Comparison of ENCODE assay signal across 14 cellular contexts in the genomic region with DNA sequence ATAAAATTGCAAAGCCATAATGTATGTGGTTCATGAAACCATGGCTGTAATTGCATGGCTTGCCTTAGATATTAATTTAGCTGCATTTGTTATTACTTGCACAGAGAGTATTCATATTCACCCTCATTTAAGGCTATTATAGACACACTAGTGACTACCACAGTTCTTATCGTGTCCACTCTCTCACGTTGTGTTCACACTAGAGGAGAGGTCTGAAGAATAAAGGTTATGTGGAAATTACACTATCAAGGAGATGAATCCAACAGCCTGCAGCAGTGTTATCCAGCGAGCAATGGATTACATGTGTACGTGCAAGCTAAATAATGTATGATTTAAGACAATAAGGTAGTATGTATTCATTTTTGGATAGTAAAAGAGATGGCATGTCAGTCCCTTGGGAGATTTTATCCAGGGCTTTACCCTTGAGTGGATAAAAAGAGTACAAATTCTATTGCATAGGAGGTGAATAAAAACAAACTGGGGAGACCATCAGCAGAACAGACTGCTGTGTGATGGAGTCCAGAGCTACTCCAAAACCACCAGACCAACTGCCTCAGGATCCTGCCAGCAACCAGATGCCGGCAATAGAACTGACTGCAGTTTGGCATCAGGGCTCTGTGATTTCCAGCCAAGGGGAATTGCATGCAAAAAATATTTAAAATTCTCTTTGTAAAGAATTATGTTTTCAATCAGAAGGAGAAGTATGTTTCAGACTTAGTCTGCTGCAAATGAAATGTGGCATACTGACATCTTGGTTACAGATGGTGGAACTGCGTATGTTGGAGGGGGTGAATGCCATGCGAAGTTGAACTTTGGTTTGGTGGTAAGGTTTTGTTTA.
DNase-seq lines count a peak whose midpoint lies in the region; ATAC-seq and TF ChIP-seq lines count a peak whose summit lies in the region.
"Had no signal": no experiment of that assay in that cellular context is flagged by ENCODE, and none has a peak within 500 bp of the region (broad histone marks: within the 10 kb centered on the region; RNA-seq: fewer than 3 reads in every experiment).

No MANE protein-coding gene starts in this region.

- no peak overlapping the region for H3K27ac ChIP-seq in mammary epithelial cell (ENCODE audit: insufficient read depth, low read depth, low read length)
- H3K27ac ChIP-seq in right cardiac atrium (ENCODE audit: low read length) = no peak overlapping the region
- H3K27ac ChIP-seq in transverse colon = peak overlapping the region in 3 of 4 donors; percentile 10 to 49 (median 18)
- H3K27ac ChIP-seq in stomach = no peak overlapping the region

- H3K9me3 ChIP-seq in mammary epithelial cell (replicated peaks; ENCODE audit: insufficient read depth, low read length) (no peaks in the 10 kb centered on the region), right cardiac atrium (ENCODE audit: control insufficient read depth, low read length) (no peaks in the 10 kb centered on the region), transverse colon (no peaks in the 10 kb centered on the region), stomach (no peaks in the 10 kb centered on the region)
- H3K9me3 ChIP-seq: Caco-2 had no signal

- H3K36me3 Mint-ChIP-seq in MCF 10A (ENCODE audit: insufficient read depth, unreplicated experiment) = peaks cover 8% of the 10 kb centered on the region

- H2AFZ ChIP-seq in mammary epithelial cell (ENCODE audit: low read depth, low read length) = no peak overlapping the region

- BruUV-seq in MCF 10A (replicated peaks; lab: Mats Ljungman, UMichigan) (no TSS peak), mammary epithelial cell (replicated peaks; lab: Mats Ljungman, UMichigan) (no TSS peak)

- peaks cover 11% of the 10 kb centered on the region for H3K4me1 Mint-ChIP-seq in MCF 10A (ENCODE audit: insufficient read depth, unreplicated experiment)
- H3K4me1 Mint-ChIP-seq: activated B cell treated with CpG ODN at 0.5 μM for 24 hours had no signal

- H3K9ac ChIP-seq in mammary epithelial cell (ENCODE audit: insufficient read depth, low read length) = no peak overlapping the region

- H3K27me3 ChIP-seq in mammary epithelial cell (ENCODE audit: insufficient read depth, low read length) (no peaks in the 10 kb centered on the region), right cardiac atrium (ENCODE audit: control insufficient read depth, insufficient read depth) (no peaks in the 10 kb centered on the region), transverse colon (no peaks in the 10 kb centered on the region), stomach (no peaks in the 10 kb centered on the region)

- H3K36me3 ChIP-seq in mammary epithelial cell (ENCODE audit: insufficient read depth, low read length) = no peaks in the 10 kb centered on the region
- H3K36me3 ChIP-seq in transverse colon = no peaks in the 10 kb centered on the region
- no peaks in the 10 kb centered on the region for H3K36me3 ChIP-seq in stomach

- WGBS in mammary epithelial cell (ENCODE audit: low coverage, missing lambda C conversion rate) = 84% methylated on average over 7 of the region's 7 CpGs
- WGBS in right cardiac atrium = 83% methylated on average over 7 of the region's 7 CpGs
- WGBS in transverse colon (ENCODE audit: low coverage in 1 of 2), 2 donors = 69 to 85% methylated on average over 5 to 7 of the region's 7 CpGs
- 78 to 90% (median 88%) methylated on average over 7 of the region's 7 CpGs for WGBS in stomach, 5 donors

- no peak for DNase-seq in MCF 10A (ENCODE audit: unreplicated experiment)
- DNase-seq in mammary epithelial cell = no peak
- DNase-seq in astrocyte of the hippocampus (ENCODE audit: low read depth, low spot score) = peak; percentile 57
- peak in 1 of 3 donors; percentile 50 for DNase-seq in right cardiac atrium
- no peak for DNase-seq in transverse colon
- no peak for DNase-seq in stomach
- DNase-seq in stimulated activated CD4-positive, alpha-beta T cell treated with anti-CD3 and anti-CD28 coated beads, Interleukin-4, amount 100 ng/mL, for 4 hours = no peak
- DNase-seq: activated B cell treated with CpG ODN at 0.5 μM for 24 hours; activated naive CD4-positive, alpha-beta T cell treated with anti-CD3 and anti-CD28 coated beads for 36 hours; Caco-2; effector memory CD8-positive, alpha-beta T cell; stimulated activated CD4-positive, alpha-beta T cell treated with anti-CD3 and anti-CD28 coated beads, Interleukin-12 subunit alpha, Interleukin-12 subunit beta, amount 100 ng/mL, for 4 hours had no signal

- in situ Hi-C loops in mammary epithelial cell (cut with MboI; ENCODE audit: low sequenced_read_pairs in 2 of 2) = no loop called here
- in situ Hi-C loops in transverse colon (cut with MboI; ENCODE audit: low pct_ligation_motif_present in 1 of 4, low pct_unique_long_range_greater_than_20kb in 1 of 4, low sequenced_read_pairs in 3 of 4) = no loop called here

- CTCF ChIA-PET in MCF 10A (lab: Yijun Ruan, JAX) = interaction anchor here (0.6 kb wide), 1 partner anchor 286 kb away, joined by 3 read pairs; no protein-coding TSS in a partner anchor
- CTCF ChIA-PET in mammary epithelial cell (lab: Charles Lee; ENCODE audit: low non-redundant PET) = no interaction called here

- no peaks in the 10 kb centered on the region for H4K20me1 ChIP-seq in mammary epithelial cell (ENCODE audit: insufficient read depth, low read length)

- no peak for TF ChIP-seq POLR2A in transverse colon (IDR thresholded peaks at IDR 0.05)
- no peak for TF ChIP-seq POLR2A in stomach (IDR thresholded peaks at IDR 0.05)

- H3K27me3 Mint-ChIP-seq in MCF 10A (ENCODE audit: insufficient read depth, unreplicated experiment) = no peaks in the 10 kb centered on the region
- H3K27me3 Mint-ChIP-seq: activated B cell treated with CpG ODN at 0.5 μM for 24 hours; effector memory CD8-positive, alpha-beta T cell; stimulated activated naive CD8-positive, alpha-beta T cell treated with anti-CD3 and anti-CD28 coated beads, Interleukin-15, Interleukin-2, amounts not matched to agents 100 ng/mL and 50 ng/mL, for 24 hours had no signal

- no peak overlapping the region for H3K4me3 ChIP-seq in mammary epithelial cell (replicated peaks in 1 of 3; ENCODE audit: insufficient read depth in 1 of 3, low read depth in 2 of 3, low read length in 3 of 3)
- no peak overlapping the region for H3K4me3 ChIP-seq in right cardiac atrium (ENCODE audit: low read length)
- H3K4me3 ChIP-seq in transverse colon = no peak overlapping the region
- H3K4me3 ChIP-seq in stomach = no peak overlapping the region

- H3K4me2 ChIP-seq in mammary epithelial cell (ENCODE audit: insufficient read depth, low read depth, low read length) = no peak overlapping the region

- no peak overlapping the region for H3K4me3 Mint-ChIP-seq in MCF 10A (ENCODE audit: unreplicated experiment)
- H3K4me3 Mint-ChIP-seq: activated B cell treated with CpG ODN at 0.5 μM for 24 hours; activated naive CD4-positive, alpha-beta T cell treated with anti-CD3 and anti-CD28 coated beads for 36 hours; effector memory CD8-positive, alpha-beta T cell; stimulated activated naive CD8-positive, alpha-beta T cell treated with anti-CD3 and anti-CD28 coated beads, Interleukin-15, Interleukin-2, amounts not matched to agents 100 ng/mL and 50 ng/mL, for 24 hours had no signal

- H3K4me1 ChIP-seq in mammary epithelial cell (ENCODE audit: insufficient read depth, low read length) (no peaks in the 10 kb centered on the region), right cardiac atrium (ENCODE audit: control insufficient read depth, insufficient read depth, low read length) (peaks cover 6% of the 10 kb centered on the region), transverse colon (peaks cover 0 to 14% (median 3%) of the 10 kb centered on the region in 4 donors), stomach (peaks cover 0 to 38% (median 18%) of the 10 kb centered on the region in 4 donors)
- H3K4me1 ChIP-seq: Caco-2 had no signal

- TF ChIP-seq EP300 in transverse colon (IDR thresholded peaks at IDR 0.05; ENCODE audit: low read depth) = no peak
- no peak for TF ChIP-seq EP300 in stomach (IDR thresholded peaks at IDR 0.05)

- H3K79me2 ChIP-seq in mammary epithelial cell (ENCODE audit: insufficient read depth, low read length) = no peaks in the 10 kb centered on the region

- peak overlapping the region; percentile 2 for H3K27ac Mint-ChIP-seq in MCF 10A (ENCODE audit: low read depth, unreplicated experiment)
- H3K27ac Mint-ChIP-seq: activated B cell treated with CpG ODN at 0.5 μM for 24 hours; activated naive CD4-positive, alpha-beta T cell treated with anti-CD3 and anti-CD28 coated beads for 36 hours; effector memory CD8-positive, alpha-beta T cell; stimulated activated naive CD8-positive, alpha-beta T cell treated with anti-CD3 and anti-CD28 coated beads, Interleukin-15, Interleukin-2, amounts not matched to agents 100 ng/mL and 50 ng/mL, for 24 hours had no signal

- intact Hi-C loops in MCF 10A (cut with micrococcal nuclease) (loop anchor here (5.0 kb wide), 1 partner anchor 145 kb away; the partner anchor contains the start of gene RBMS3), mammary epithelial cell (cut with micrococcal nuclease) (no loop called here), right cardiac atrium (cut with DNase I) (no loop called here), transverse colon (cut with DNase I; ENCODE audit: low total_unique reads) (no loop called here), stomach (cut with DNase I; ENCODE audit: low total_unique reads) (no loop called here)

- no peaks in the 10 kb centered on the region for H3K9me3 Mint-ChIP-seq in MCF 10A (ENCODE audit: unreplicated experiment)
- H3K9me3 Mint-ChIP-seq: activated B cell treated with CpG ODN at 0.5 μM for 24 hours; activated naive CD4-positive, alpha-beta T cell treated with anti-CD3 and anti-CD28 coated beads for 36 hours; stimulated activated naive CD8-positive, alpha-beta T cell treated with anti-CD3 and anti-CD28 coated beads, Interleukin-15, Interleukin-2, amounts not matched to agents 100 ng/mL and 50 ng/mL, for 24 hours had no signal

- POLR2A ChIA-PET in MCF 10A (lab: Yijun Ruan, JAX) = interaction anchor here (1.0 to 1.3 kb wide), 2 partner anchors 38 to 58 kb away, joined by 3 to 4 read pairs; no protein-coding TSS in a partner anchor

- dilution Hi-C loops in mammary epithelial cell (cut with HindIII; ENCODE audit: low sequenced_read_pairs) = no loop called here

- peak; percentile 35 to 57 for ATAC-seq in right cardiac atrium
- ATAC-seq in HG03442 (IDR thresholded peaks at IDR 0.05; ENCODE audit: unreplicated experiment) = no peak
- ATAC-seq: effector memory CD8-positive, alpha-beta T cell had no signal

- no peak for TF ChIP-seq CTCF in MCF 10A (IDR thresholded peaks at IDR 0.05; ENCODE audit: unreplicated experiment)
- no peak for TF ChIP-seq CTCF in mammary epithelial cell (conservative IDR thresholded peaks at IDR 0.05 in 1 of 2, IDR thresholded peaks at IDR 0.05 in 1 of 2; ENCODE audit: extremely low read depth in 1 of 2, insufficient read depth in 1 of 2, low read depth in 1 of 2, low read length in 2 of 2)
- no peak for TF ChIP-seq CTCF in transverse colon (IDR thresholded peaks at IDR 0.05)
- TF ChIP-seq CTCF in stomach (IDR thresholded peaks at IDR 0.05) = no peak

Comparison
In these comparisons a context has a peak if more than half of its experiments do, and no peak if none do; other contexts are left out.
1. H3K27ac ChIP-seq: peak in transverse colon (3 of 4); none in mammary epithelial cell (single experiment), right cardiac atrium (single experiment) and stomach (0 of 5).